25 cellular contexts compared by ENCODE assay signal in the genomic region with DNA sequence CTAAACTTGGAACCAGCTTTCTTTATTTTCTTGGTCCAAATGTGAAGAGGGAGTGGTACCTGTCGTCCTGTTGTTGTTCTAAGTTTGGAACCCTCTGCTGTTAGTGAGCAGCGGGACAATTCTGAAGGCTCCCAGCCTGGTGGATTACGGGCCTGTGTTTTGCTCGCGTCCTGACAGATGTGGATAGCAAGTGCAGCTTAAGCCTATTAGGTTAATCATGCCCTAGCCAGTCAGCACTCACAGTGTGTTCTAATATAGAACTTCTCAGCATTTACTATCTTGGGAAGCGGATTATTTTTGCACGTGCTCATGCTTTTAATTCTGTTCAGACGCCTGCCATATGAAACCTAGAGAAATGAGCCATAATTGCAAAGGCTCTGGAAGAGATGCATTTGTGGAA. TPM values are rescaled to one million over a fixed set of nuclear protein-coding genes. Genes with fewer than 3 reads are reported as not detected.
DNase-seq lines count a peak whose midpoint lies in the region; ATAC-seq, FAIRE-seq and TF ChIP-seq lines count a peak whose summit lies in the region.
"Had no signal": no experiment of that assay in that cellular context is flagged by ENCODE, and none has a peak within 500 bp of the region (broad histone marks: within the 10 kb centered on the region; RNA-seq: fewer than 3 reads in every experiment).

A gene (minus strand): TSS at position 123 of the 400 bp plus-strand sequence. CDS start 262 bp downstream, outside the sequence.

- CTCF ChIA-PET in GM12878 (lab: Yijun Ruan, JAX), result interaction anchor here (0.7 kb wide), 1 partner anchor 620 kb away, joined by 3 read pairs; no protein-coding TSS in a partner anchor

- ATAC-seq in GM12878 (no peak), gastroesophageal sphincter (no peak)
- ATAC-seq: activated CD4-positive, CD25-positive, alpha-beta regulatory T cell treated with anti-CD3 and anti-CD28 coated beads, Interleukin-2, amount 50 U/mL, for 24 hours; activated CD8-positive, alpha-beta T cell treated with anti-CD3 and anti-CD28 coated beads for 36 hours; activated T-cell treated with anti-CD3 and anti-CD28 coated beads, Interleukin-2, amount 50 U/mL, for 4 hours; foreskin keratinocyte; GM23338; sciatic nerve had no signal

- no peak for TF ChIP-seq RAD21 in GM12878 (IDR thresholded peaks at IDR 0.05; ENCODE audit: insufficient read depth, low read depth, low read length)

- POLR2A ChIA-PET in GM12878 (lab: Charles Lee), result no interaction called here

- H2AFZ ChIP-seq in GM12878 (ENCODE audit: control insufficient read depth, low read depth, low read length), result peak within 1 kb of the TSS; percentile 5; the same call in 1 of the 2 replicates
- H2AFZ ChIP-seq: GM23338 had no signal

- RAD21 ChIA-PET in GM12878 (lab: Charles Lee; ENCODE audit: unreplicated experiment), result interaction anchor here (1.3 kb wide), 1 partner anchor 9 kb away, joined by 4 read pairs; no protein-coding TSS in a partner anchor

- no peak for TF ChIP-seq EP300 in GM12878 (IDR thresholded peaks at IDR 0.05; ENCODE audit: borderline replicate concordance in 1 of 2, control insufficient read depth in 1 of 2, low read depth in 2 of 2, low read length in 2 of 2)
- no peak for TF ChIP-seq EP300 in gastroesophageal sphincter (IDR thresholded peaks at IDR 0.05)

- H3K4me3 ChIP-seq in GM12878, result no peak within 1 kb of the TSS
- H3K4me3 ChIP-seq in left ventricle myocardium inferior, result no peak within 1 kb of the TSS
- H3K4me3 ChIP-seq in gastroesophageal sphincter, result no peak within 1 kb of the TSS
- H3K4me3 ChIP-seq: GM23338 had no signal

- H3K27me3 ChIP-seq in GM12878 (replicated peaks in 1 of 2; ENCODE audit: control insufficient read depth in 2 of 2, insufficient read depth in 2 of 2, low read length in 1 of 2) (no peaks in the 10 kb centered on the region), left ventricle myocardium inferior (ENCODE audit: low read depth) (peaks cover 6% of the 10 kb centered on the region), gastroesophageal sphincter (no peaks in the 10 kb centered on the region)
- H3K27me3 ChIP-seq: foreskin keratinocyte had no signal

- no peaks in the 10 kb centered on the region for H3K36me3 ChIP-seq in GM12878 (ENCODE audit: control insufficient read depth in 2 of 2, insufficient read depth in 2 of 2, low read length in 1 of 2)
- no peaks in the 10 kb centered on the region for H3K36me3 ChIP-seq in left ventricle myocardium inferior
- H3K36me3 ChIP-seq in gastroesophageal sphincter, result no peaks in the 10 kb centered on the region

- peak within 1 kb of the TSS; percentile 18; the same call in 1 of the 2 replicates for H3K4me2 ChIP-seq in GM12878 (ENCODE audit: control insufficient read depth, insufficient read depth)
- H3K4me2 ChIP-seq: GM23338 had no signal

- FAIRE-seq in GM12878 (lab: Jason Lieb, UNC), result no peak
- FAIRE-seq: keratinocyte had no signal

- H3K4me1 ChIP-seq in GM12878 (ENCODE audit: control insufficient read depth, insufficient read depth, low read length) (peaks cover 3% of the 10 kb centered on the region; the same call in 1 of the 2 replicates), left ventricle myocardium inferior (peaks cover 32% of the 10 kb centered on the region), gastroesophageal sphincter (no peaks in the 10 kb centered on the region)
- H3K4me1 ChIP-seq: foreskin keratinocyte had no signal

- H3K9me3 ChIP-seq in GM12878 (replicated peaks; ENCODE audit: control insufficient read depth, insufficient read depth, low read length) (peaks cover 2% of the 10 kb centered on the region; the same call in 1 of the 3 replicates), left ventricle myocardium inferior (replicated peaks) (peaks cover 13% of the 10 kb centered on the region), gastroesophageal sphincter (peaks cover 0 to 4% (median 0%) of the 10 kb centered on the region in 3 donors)

- SMC1A ChIA-PET in GM12878 (lab: Charles Lee; ENCODE audit: uncharacterized antibody, unreplicated experiment), result interaction anchor here (1.6 to 1.7 kb wide), 2 partner anchors 9 to 56 kb away, joined by 5 to 7 read pairs; no protein-coding TSS in a partner anchor

- no peaks in the 10 kb centered on the region for H4K20me1 ChIP-seq in GM12878 (ENCODE audit: control insufficient read depth, insufficient read depth)

- no peak within 1 kb of the TSS for H3K9ac ChIP-seq in GM12878 (ENCODE audit: control insufficient read depth, insufficient read depth, low read length)

- no peaks in the 10 kb centered on the region for H3K79me2 ChIP-seq in GM12878 (ENCODE audit: control insufficient read depth, insufficient read depth, low read length)

- WGBS in GM12878 (ENCODE audit: insufficient coverage, insufficient replicate concordance, low lambda C conversion rate, missing lambda C conversion rate), result 83% methylated on average over 8 of the region's 8 CpGs
- 67 to 93% methylated on average over 8 of the region's 8 CpGs for WGBS in gastroesophageal sphincter (ENCODE audit: low coverage in 1 of 2), 2 donors

- no TSS peak for BruUV-seq in GM12878 (replicated peaks; lab: Mats Ljungman, UMichigan)

- DNase-seq in NCI-H524 (lab: John Stamatoyannopoulos, UW), result peak; percentile 96 to 100
- no peak for DNase-seq in GM12878 (ENCODE audit: low read depth, low spot score)
- DNase-seq in left ventricle myocardium inferior, result no peak
- peak; percentile 12 for DNase-seq in pons (ENCODE audit: low spot score)
- no peak for DNase-seq in activated CD4-positive, CD25-positive, alpha-beta regulatory T cell treated with anti-CD3 and anti-CD28 coated beads, Interleukin-2, amount 50 U/mL, for 72 hours
- no peak for DNase-seq in SW 1271 (lab: John Stamatoyannopoulos, UW)
- no peak for DNase-seq in ureter (ENCODE audit: low spot score)
- DNase-seq: activated CD8-positive, alpha-beta T cell treated with anti-CD3 and anti-CD28 coated beads for 36 hours; activated naive CD4-positive, alpha-beta T cell treated with anti-CD3 and anti-CD28 coated beads, Interleukin-2, amount 10 ng/mL, durations not matched to agents 7 days and 5 days; activated T-cell treated with anti-CD3 and anti-CD28 coated beads, Interleukin-2, amount 50 U/mL, for 4 hours; amygdala; cerebellar nuclear complex; effector CD4-positive, alpha-beta T cell; foreskin keratinocyte; NCI-H1105 treated with DMSO at 0.1 percent for 48 hours; NCI-H2081; NCI-H69 had no signal

- TF ChIP-seq POLR2A in GM12878 (IDR thresholded peaks at IDR 0.05; ENCODE audit: low read depth, low read length) (no peak), gastroesophageal sphincter (IDR thresholded peaks at IDR 0.05) (no peak)

- in situ Hi-C loops in GM12878 (cut with MboI), result no loop called here

- H3K27ac ChIP-seq in GM12878 (ENCODE audit: control insufficient read depth, insufficient read depth) (no peak within 1 kb of the TSS), left ventricle myocardium inferior (replicated peaks) (peak within 1 kb of the TSS; percentile 62), gastroesophageal sphincter (no peak within 1 kb of the TSS)
- H3K27ac ChIP-seq: foreskin keratinocyte had no signal

- intact Hi-C loops in GM12878 (cut with micrococcal nuclease; ENCODE audit: unreplicated experiment) (loop anchor here (5.0 kb wide), 1 partner anchor 38 kb away; no protein-coding TSS in a partner anchor), left ventricle myocardium inferior (cut with micrococcal nuclease) (no loop called here)

- TF ChIP-seq CTCF in GM12878 (IDR thresholded peaks at IDR 0.05 in 2 of 3, conservative IDR thresholded peaks at IDR 0.05 in 1 of 3; ENCODE audit: control insufficient read depth in 2 of 3, extremely low read depth in 1 of 3, insufficient read depth in 1 of 3, low read depth in 3 of 3, low read length in 3 of 3), result no peak
- TF ChIP-seq CTCF in left ventricle myocardium inferior (IDR thresholded peaks at IDR 0.05; ENCODE audit: borderline replicate concordance), result no peak
- no peak for TF ChIP-seq CTCF in gastroesophageal sphincter (IDR thresholded peaks at IDR 0.05)

TF ChIP-seq in GM12878, 131 proteins besides CTCF, POLR2A, EP300 and RAD21:
- TF ChIP-seq SP1 (IDR thresholded peaks at IDR 0.05; ENCODE audit: low read depth, low read length) (no peak), SIN3A (IDR thresholded peaks at IDR 0.05; ENCODE audit: low read depth, low read length) (no peak), HDAC2 (IDR thresholded peaks at IDR 0.05) (no peak), ZNF622 (IDR thresholded peaks at IDR 0.05) (no peak), CHD4 (IDR thresholded peaks at IDR 0.05) (no peak), HCFC1 (IDR thresholded peaks at IDR 0.05; ENCODE audit: low read length) (no peak)
TF ChIP-seq in GM12878: peak in this region for 0.

RNA-seq across cellular contexts. Expression of the gene that starts here (rescaled TPM):
- not detected in 2 replicates for total RNA-seq in GM12878 (2013; cell fraction: nucleolus; rRNA removed)
- total RNA-seq in GM12878 (2014; rRNA removed) (0.05 and 0.06 TPM in 2 replicates), GM12878 (2014; rRNA removed; fragmentation: Illumina TruSeq; extraction: Trizol) (under 0.01 and 0.04 TPM in 2 replicates), GM12878 (2021) (0.03 and 0.08 TPM in 2 replicates), left ventricle myocardium inferior (0.74 TPM), gastroesophageal sphincter (under 1 TPM in 1 of 4 donors, not detected in 3; under 0.01 TPM), ureter (not detected)
- polyA plus RNA-seq in GM12878 (2011; ENCODE audit: low read depth), result not detected
- polyA plus RNA-seq in GM12878 (2011; rRNA removed) (not detected in 2 replicates), GM12878 (2014; fragmentation: Illumina TruSeq; extraction: Trizol) (0.02 and 0.06 TPM in 2 replicates), GM12878 (2014; fragmentation: Nextera tagmentation; extraction: Ambion mirVana) (not detected), GM12878 (2014; rRNA removed) (0.08 and 0.09 TPM in 2 replicates), GM12878 (2016; fragmentation: Nextera tagmentation; extraction: Ambion mirVana) (not detected)
- under 0.01 TPM in 1 of 2 replicates, not detected in the other for polyA plus RNA-seq in GM12878 (2011; cell fraction: cytosol; rRNA removed)
- 0.03 TPM in 1 of 2 replicates, not detected in the other for polyA plus RNA-seq in GM12878 (2011; cell fraction: nucleus; rRNA removed)
- 0.01 TPM in 1 of 2 replicates, not detected in the other for polyA plus RNA-seq in GM12878 (2012)
- under 0.01 TPM in 2 replicates for polyA minus RNA-seq in GM12878 (2011; rRNA and poly(A)+ RNA removed)
- polyA minus RNA-seq in GM12878 (2011; cell fraction: cytosol; rRNA and poly(A)+ RNA removed), result not detected in 2 replicates
- not detected in 2 replicates for polyA minus RNA-seq in GM12878 (2011; cell fraction: nucleus; rRNA and poly(A)+ RNA removed)
- total RNA-seq: activated CD8-positive, alpha-beta T cell treated with anti-CD3 and anti-CD28 coated beads for 36 hours; activated T-cell treated with anti-CD3 and anti-CD28 coated beads, Interleukin-2, amount 50 U/mL, for 4 hours; epithelial cell of proximal tubule; foreskin keratinocyte; GM23338; lung microvascular endothelial cell had no signal
- polyA plus RNA-seq: CD14-positive monocyte, foreskin keratinocyte, GM23338, keratinocyte had no signal

Comparison
In these comparisons a context has a peak if more than half of its experiments do, and no peak if none do; other contexts are left out.
1. DNase-seq: peak in NCI-H524 (2 of 2) and pons (single experiment); none in GM12878 (single experiment), left ventricle myocardium inferior (single experiment), activated CD4-positive, CD25-positive, alpha-beta regulatory T cell treated with anti-CD3 and anti-CD28 coated beads, Interleukin-2, amount 50 U/mL, for 72 hours (single experiment), SW 1271 (0 of 2) and ureter (single experiment).